Comparison of ENCODE assay signal across 7 cellular contexts in the genomic region with DNA sequence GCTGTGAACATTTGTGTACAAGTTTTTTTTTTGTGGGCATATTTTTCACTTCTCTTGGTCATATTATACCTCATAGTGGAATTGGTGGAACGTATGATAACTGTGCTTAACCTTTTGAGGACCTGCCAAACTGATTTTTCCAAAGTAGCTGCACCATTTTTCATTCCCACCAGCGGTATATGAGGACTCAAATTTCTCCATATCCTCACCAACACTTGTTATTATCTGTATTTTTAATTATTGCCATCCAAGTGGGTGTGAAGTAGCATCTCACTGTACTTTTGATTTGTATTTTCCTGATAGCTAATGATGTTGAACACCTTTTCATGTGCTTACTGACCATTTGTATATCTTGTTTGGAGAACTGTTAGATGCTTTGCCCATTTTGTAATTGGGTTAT.
"Had no signal": no experiment of that assay in that cellular context is flagged by ENCODE, and none has a peak within 500 bp of the region (broad histone marks: within the 10 kb centered on the region; RNA-seq: fewer than 3 reads in every experiment).

No MANE protein-coding gene starts in this region.

- FAIRE-seq: G401.6, GM12878, GM12891, GM18507, GM19239 had no signal

- DNase-seq: GDM1, GF-D8 had no signal

- H3K4me3 ChIP-seq: GM12878 had no signal

- ATAC-seq: GM12878 had no signal
